12 cellular contexts compared by ENCODE assay signal in genomic region chr7:593324-594115, GRCh38.
A peak's percentile ranks its signal among the peaks of the same experiment; 100 is the strongest.
DNase-seq lines count a peak whose midpoint lies in the region; ATAC-seq, FAIRE-seq and TF ChIP-seq lines count a peak whose summit lies in the region.
"Had no signal": no experiment of that assay in that cellular context is flagged by ENCODE, and none has a peak within 500 bp of the region (broad histone marks: within the 10 kb centered on the region; RNA-seq: fewer than 3 reads in every experiment).

No MANE protein-coding gene starts in this region.

- no peaks in the 10 kb centered on the region for H3K79me2 ChIP-seq in Karpas-422 (ENCODE audit: low read length)
- H3K79me2 ChIP-seq: hepatocyte had no signal

- H3K9ac ChIP-seq in Karpas-422 (ENCODE audit: low read length): no peak overlapping the region
- H3K9ac ChIP-seq: SK-N-SH had no signal

- no peak overlapping the region for H3K4me3 Mint-ChIP-seq in CD4-positive, alpha-beta T cell
- H3K4me3 Mint-ChIP-seq in CD8-positive, alpha-beta memory T cell: no peak overlapping the region

- intact Hi-C loops in CD4-positive, alpha-beta T cell (cut with DNase I, micrococcal nuclease): loop anchor here in 1 of 2 experiments (5.0 kb wide), 2 partner anchors 39 to 124 kb away; no protein-coding TSS in a partner anchor
- intact Hi-C loops in Panc1 (cut with micrococcal nuclease; ENCODE audit: unreplicated experiment) (no loop called here), right cardiac atrium (cut with DNase I) (no loop called here)

- no peaks in the 10 kb centered on the region for H3K9me3 ChIP-seq in CD4-positive, alpha-beta T cell (ENCODE audit: control insufficient read depth, low read length)
- no peaks in the 10 kb centered on the region for H3K9me3 ChIP-seq in Panc1 (ENCODE audit: control insufficient read depth, insufficient read depth, low read depth, low read length)
- H3K9me3 ChIP-seq in right cardiac atrium (ENCODE audit: control insufficient read depth, low read length): no peaks in the 10 kb centered on the region
- H3K9me3 ChIP-seq in CD8-positive, alpha-beta memory T cell (ENCODE audit: low read length): no peaks in the 10 kb centered on the region
- peaks cover 6% of the 10 kb centered on the region; the same call in 1 of the 2 replicates for H3K9me3 ChIP-seq in Karpas-422 (ENCODE audit: low read length)
- H3K9me3 ChIP-seq: SK-N-SH had no signal

- H4K20me1 ChIP-seq in Karpas-422 (ENCODE audit: insufficient read depth, low read depth, low read length): no peaks in the 10 kb centered on the region

- H3K27me3 Mint-ChIP-seq in CD4-positive, alpha-beta T cell: no peaks in the 10 kb centered on the region
- H3K27me3 Mint-ChIP-seq in CD8-positive, alpha-beta memory T cell: peaks cover 0 to 3% of the 10 kb centered on the region in 2 donors

- H3K4me3 ChIP-seq in Panc1 (ENCODE audit: low read depth in 2 of 2, low read length in 2 of 2) (no peak overlapping the region), right cardiac atrium (ENCODE audit: low read length) (no peak overlapping the region), Karpas-422 (ENCODE audit: low read length) (no peak overlapping the region)
- no peak overlapping the region for H3K4me3 ChIP-seq in CD8-positive, alpha-beta memory T cell (ENCODE audit: low read length)
- H3K4me3 ChIP-seq: hepatocyte had no signal

- peaks cover 1% of the 10 kb centered on the region for H3K9me3 Mint-ChIP-seq in CD4-positive, alpha-beta T cell
- no peaks in the 10 kb centered on the region for H3K9me3 Mint-ChIP-seq in CD8-positive, alpha-beta memory T cell

- no peaks in the 10 kb centered on the region for H3K9me2 ChIP-seq in Karpas-422 (replicated peaks; ENCODE audit: insufficient read depth, low read length)
- H3K9me2 ChIP-seq: SK-N-SH had no signal

- WGBS in right cardiac atrium: 67% methylated on average over 34 of the region's 34 CpGs

- in situ Hi-C loops in Panc1 (cut with HindIII; ENCODE audit: low pct_unique_long_range_greater_than_20kb, low sequenced_read_pairs): no loop called here

- H3K4me1 ChIP-seq in Panc1 (ENCODE audit: control insufficient read depth, insufficient read depth, low read length) (no peaks in the 10 kb centered on the region), right cardiac atrium (ENCODE audit: control insufficient read depth, insufficient read depth, low read length) (no peaks in the 10 kb centered on the region), Karpas-422 (ENCODE audit: low read length) (no peaks in the 10 kb centered on the region)
- H3K4me1 ChIP-seq in CD8-positive, alpha-beta memory T cell (ENCODE audit: insufficient read depth, low read length): no peaks in the 10 kb centered on the region

- H3K4me1 Mint-ChIP-seq in CD4-positive, alpha-beta T cell (ENCODE audit: low read depth): peaks cover 24% of the 10 kb centered on the region
- peaks cover 6 to 10% (median 10%) of the 10 kb centered on the region in 3 donors for H3K4me1 Mint-ChIP-seq in CD8-positive, alpha-beta memory T cell

- peak; percentile 73 for FAIRE-seq in GM18507 (lab: Jason Lieb, UNC)
- FAIRE-seq: small intestine had no signal

- no TSS peak for BruUV-seq in Panc1 (replicated peaks; lab: Mats Ljungman, UMichigan)

- CTCF ChIA-PET in CD4-positive, alpha-beta T cell (lab: Charles Lee): no interaction called here
- CTCF ChIA-PET in Panc1 (lab: Charles Lee): no interaction called here
- CTCF ChIA-PET in CD8-positive, alpha-beta memory T cell (lab: Charles Lee): no interaction called here

- peaks cover 13% of the 10 kb centered on the region for H3K36me3 Mint-ChIP-seq in CD4-positive, alpha-beta T cell (ENCODE audit: low read depth)
- H3K36me3 Mint-ChIP-seq in CD8-positive, alpha-beta memory T cell: peaks cover 5 to 8% (median 7%) of the 10 kb centered on the region in 3 donors

- no peak overlapping the region for H3K4me2 ChIP-seq in Karpas-422 (ENCODE audit: low read depth, low read length, poor library complexity, severe bottlenecking)
- H3K4me2 ChIP-seq: hepatocyte, SK-N-SH had no signal

- TF ChIP-seq CTCF in CD4-positive, alpha-beta T cell (IDR thresholded peaks at IDR 0.05): no peak
- no peak for TF ChIP-seq CTCF in Panc1 (IDR thresholded peaks at IDR 0.05)

- no peak overlapping the region for H2AFZ ChIP-seq in Karpas-422 (ENCODE audit: low read length)
- H2AFZ ChIP-seq: hepatocyte had no signal

- POLR2A ChIA-PET in CD4-positive, alpha-beta T cell (lab: Charles Lee): interaction anchor here (1.5 kb wide), 1 partner anchor 9 kb away, joined by 3 read pairs; no protein-coding TSS in a partner anchor
- POLR2A ChIA-PET in Panc1 (lab: Charles Lee): no interaction called here
- POLR2A ChIA-PET in CD8-positive, alpha-beta memory T cell (lab: Charles Lee): no interaction called here

- no peak overlapping the region for H3K27ac ChIP-seq in CD4-positive, alpha-beta T cell (ENCODE audit: low read depth, low read length)
- H3K27ac ChIP-seq in Panc1 (ENCODE audit: low read length) (no peak overlapping the region), right cardiac atrium (ENCODE audit: low read length) (no peak overlapping the region), Karpas-422 (ENCODE audit: low read length) (no peak overlapping the region)
- H3K27ac ChIP-seq in CD8-positive, alpha-beta memory T cell (ENCODE audit: low read depth, low read length): no peak overlapping the region
- H3K27ac ChIP-seq: hepatocyte had no signal

- peak; percentile 43 for ATAC-seq in CD4-positive, alpha-beta T cell (ENCODE audit: poor library complexity)
- ATAC-seq in Panc1 (peak; percentile 27), right cardiac atrium (no peak)

- DNase-seq in CD4-positive, alpha-beta T cell: no peak
- no peak for DNase-seq in GM18507 (ENCODE audit: extremely low spot score, insufficient read length, low read depth)
- no peak for DNase-seq in Panc1 (ENCODE audit: low read depth, low spot score)
- DNase-seq in right cardiac atrium: peak in 2 of 3 donors; percentile 50 to 59
- DNase-seq in COLO668 (lab: John Stamatoyannopoulos, UW; ENCODE audit: unreplicated experiment): no peak
- no peak for DNase-seq in CD8-positive, alpha-beta memory T cell
- DNase-seq in central memory CD4-positive, alpha-beta T cell: no peak
- DNase-seq in Karpas-422: no peak
- DNase-seq: mesendoderm, SK-N-SH, small intestine had no signal

- H3K27ac Mint-ChIP-seq in CD4-positive, alpha-beta T cell: no peak overlapping the region
- peak overlapping the region in 2 of 8 donors; percentile 17 to 30 for H3K27ac Mint-ChIP-seq in CD8-positive, alpha-beta memory T cell

- H3K36me3 ChIP-seq in Panc1 (ENCODE audit: control insufficient read depth, insufficient read depth, low read length) (no peaks in the 10 kb centered on the region), Karpas-422 (ENCODE audit: insufficient read depth, low read length) (peaks cover 18% of the 10 kb centered on the region)
- H3K36me3 ChIP-seq in CD8-positive, alpha-beta memory T cell (ENCODE audit: insufficient read depth, low read length): no peaks in the 10 kb centered on the region

- no peaks in the 10 kb centered on the region for H3K27me3 ChIP-seq in CD4-positive, alpha-beta T cell (ENCODE audit: control insufficient read depth, insufficient read depth, low read length)
- H3K27me3 ChIP-seq in Panc1 (ENCODE audit: control insufficient read depth, insufficient read depth, low read length) (no peaks in the 10 kb centered on the region), right cardiac atrium (ENCODE audit: control insufficient read depth, insufficient read depth) (no peaks in the 10 kb centered on the region), Karpas-422 (ENCODE audit: low read length) (no peaks in the 10 kb centered on the region)
- no peaks in the 10 kb centered on the region for H3K27me3 ChIP-seq in CD8-positive, alpha-beta memory T cell (ENCODE audit: insufficient read depth, low read length, poor library complexity, severe bottlenecking)
- H3K27me3 ChIP-seq: hepatocyte had no signal

Comparison
In these comparisons a context has a peak if more than half of its experiments do, and no peak if none do; other contexts are left out.
1. ATAC-seq: peak in CD4-positive, alpha-beta T cell (single experiment) and Panc1 (single experiment); none in right cardiac atrium (0 of 2).
2. DNase-seq: peak in right cardiac atrium (2 of 3); none in CD4-positive, alpha-beta T cell (0 of 10), GM18507 (single experiment), Panc1 (single experiment), COLO668 (single experiment), CD8-positive, alpha-beta memory T cell (0 of 5), central memory CD4-positive, alpha-beta T cell (single experiment) and Karpas-422 (single experiment).